9 cellular contexts compared by ENCODE assay signal in the genomic region with DNA sequence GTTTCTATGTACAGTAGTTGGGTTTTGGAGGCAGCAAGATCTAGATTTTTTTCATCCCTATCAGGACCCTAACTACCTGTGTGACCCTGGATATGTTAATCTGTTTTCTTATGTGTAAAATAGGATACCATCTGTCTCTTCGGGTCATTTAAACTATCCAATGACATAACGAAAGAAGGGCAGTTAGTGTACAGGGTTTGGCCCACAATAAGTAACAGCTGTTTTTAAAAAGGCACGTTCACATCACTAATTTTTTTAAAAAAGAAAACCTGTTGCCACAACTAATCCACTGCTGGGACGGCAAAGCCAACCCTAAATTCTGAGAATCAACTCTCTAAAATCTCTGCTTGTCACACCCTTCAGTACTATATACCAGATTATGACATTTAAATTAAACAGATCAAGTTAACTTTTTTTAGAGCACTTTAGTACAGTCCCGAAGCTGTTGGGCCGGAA. TPM values are rescaled to one million over a fixed set of nuclear protein-coding genes. Genes with fewer than 3 reads are reported as not detected.
DNase-seq lines count a peak whose midpoint lies in the region; ATAC-seq and TF ChIP-seq lines count a peak whose summit lies in the region.
"Had no signal": no experiment of that assay in that cellular context is flagged by ENCODE, and none has a peak within 500 bp of the region (broad histone marks: within the 10 kb centered on the region; RNA-seq: fewer than 3 reads in every experiment).

No MANE protein-coding gene starts in this region.

- no peaks in the 10 kb centered on the region for H3K27me3 Mint-ChIP-seq in activated naive CD8-positive, alpha-beta T cell treated with anti-CD3 and anti-CD28 coated beads for 36 hours

- intact Hi-C loops in right lobe of liver (cut with DNase I) = no loop called here

- peaks cover 6% of the 10 kb centered on the region for H3K4me1 Mint-ChIP-seq in activated naive CD8-positive, alpha-beta T cell treated with anti-CD3 and anti-CD28 coated beads for 36 hours

- peaks cover 8% of the 10 kb centered on the region for H3K36me3 Mint-ChIP-seq in activated naive CD8-positive, alpha-beta T cell treated with anti-CD3 and anti-CD28 coated beads for 36 hours

- H3K4me1 ChIP-seq in right lobe of liver = peaks cover 0 to 8% (median 4%) of the 10 kb centered on the region in 4 donors

- H3K4me3 Mint-ChIP-seq in activated naive CD8-positive, alpha-beta T cell treated with anti-CD3 and anti-CD28 coated beads for 36 hours = peak overlapping the region; percentile 96

- peak overlapping the region; percentile 94 for H3K27ac Mint-ChIP-seq in activated naive CD8-positive, alpha-beta T cell treated with anti-CD3 and anti-CD28 coated beads for 36 hours

- no peaks in the 10 kb centered on the region for H3K27me3 ChIP-seq in right lobe of liver

- no peak for TF ChIP-seq POLR2A in right lobe of liver (IDR thresholded peaks at IDR 0.05)

- H3K4me3 ChIP-seq in GM12865 (ENCODE audit: low read depth, low read length) (peak overlapping the region; percentile 88), right lobe of liver (peak overlapping the region; percentile 90 to 99 (median 91))

- TF ChIP-seq CTCF in GM12865 (IDR thresholded peaks at IDR 0.05; ENCODE audit: insufficient read depth, low read depth, low read length, missing control alignments) (no peak), right lobe of liver (IDR thresholded peaks at IDR 0.05) (no peak)

- H3K9me3 ChIP-seq in right lobe of liver = no peaks in the 10 kb centered on the region

- peak; percentile 31 for ATAC-seq in HG02938 (IDR thresholded peaks at IDR 0.05; ENCODE audit: unreplicated experiment)
- no peak for ATAC-seq in right lobe of liver

- H3K27ac ChIP-seq in right lobe of liver = peak overlapping the region; percentile 95 to 97 (median 96)

- H3K36me3 ChIP-seq in right lobe of liver = peaks cover 0 to 3% (median 0%) of the 10 kb centered on the region in 4 donors

- DNase-seq in GM12865 (ENCODE audit: low read depth) (peak; percentile 11), right lobe of liver (no peak), cerebellum (ENCODE audit: low spot score) (no peak), KG1 (lab: John Stamatoyannopoulos, UW) (no peak), NCI-H526 treated with DMSO at 0.1 percent for 48 hours (lab: John Stamatoyannopoulos, UW) (no peak), NCI-H2029 treated with DMSO at 0.1 percent for 48 hours (lab: John Stamatoyannopoulos, UW) (no peak)
- no peak for DNase-seq in activated naive CD8-positive, alpha-beta T cell treated with anti-CD3 and anti-CD28 coated beads for 36 hours

- WGBS in right lobe of liver (ENCODE audit: insufficient coverage, low coverage, low lambda C conversion rate, missing lambda C conversion rate) = under 1% methylated on average over 6 of the region's 6 CpGs

- H3K9me3 Mint-ChIP-seq in activated naive CD8-positive, alpha-beta T cell treated with anti-CD3 and anti-CD28 coated beads for 36 hours = no peaks in the 10 kb centered on the region

RNA-seq across cellular contexts. Expression of a gene that starts 0.9 kb away (rescaled TPM):
- 10 to 100 TPM; 16.0 to 17.7 TPM for total RNA-seq in activated naive CD8-positive, alpha-beta T cell treated with anti-CD3 and anti-CD28 coated beads for 36 hours
- total RNA-seq in right lobe of liver = 10 to 100 TPM; 19.9 to 38.8 (median 27.0) TPM
- 26.1 TPM for total RNA-seq in cerebellum

RNA-seq across cellular contexts. Expression of a gene that starts 51.7 kb away (rescaled TPM):
- not detected for total RNA-seq in activated naive CD8-positive, alpha-beta T cell treated with anti-CD3 and anti-CD28 coated beads for 36 hours
- total RNA-seq in right lobe of liver (1 to 10 TPM in 3 of 6 experiments, under 1 TPM in 3; 0.51 to 3.8 (median 1.7) TPM), cerebellum (not detected)
- total RNA-seq: T-helper 2 cell treated with Interferon-gamma antibody and Interleukin-4, amounts not matched to agents 100 ng/mL and 5 ng/mL, for 36 hours had no signal
